ENCODE assay signal across 16 cellular contexts in the genomic region with DNA sequence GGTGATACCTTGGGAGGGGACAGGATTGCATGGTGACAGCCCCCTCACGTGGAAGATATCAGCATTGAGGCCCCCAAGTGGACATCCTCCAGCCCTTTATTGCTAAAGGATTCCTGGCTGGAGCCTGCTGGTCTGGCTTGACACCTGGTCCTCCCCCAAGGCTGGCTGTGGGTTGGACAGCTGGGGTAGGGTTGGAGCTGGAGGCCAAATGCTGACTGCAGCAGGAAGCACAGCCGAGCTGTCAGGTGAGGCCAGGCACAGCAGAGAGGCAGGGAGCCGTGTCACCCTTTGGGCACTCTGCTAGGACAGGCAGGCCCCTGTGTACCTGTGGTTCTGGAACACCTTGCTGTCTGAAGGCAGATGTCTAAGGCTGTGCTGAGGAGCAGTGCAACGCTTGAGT.
A peak's percentile ranks its signal among the peaks of the same experiment; 100 is the strongest.
DNase-seq lines count a peak whose midpoint lies in the region; ATAC-seq lines count a peak whose summit lies in the region.
"Had no signal": no experiment of that assay in that cellular context is flagged by ENCODE, and none has a peak within 500 bp of the region (broad histone marks: within the 10 kb centered on the region; RNA-seq: fewer than 3 reads in every experiment).

No MANE protein-coding gene starts in this region.

- H3K4me1 Mint-ChIP-seq in stimulated activated memory B cell treated with anti-CD40 and anti-IgM and Interleukin-4, amounts not matched to agents 10 μg/mL and 1 μg/mL and 100 μg/mL, for 72 hours = peaks cover 43% of the 10 kb centered on the region
- H3K4me1 Mint-ChIP-seq: activated naive CD4-positive, alpha-beta T cell treated with anti-CD3 and anti-CD28 coated beads, Interleukin-2, amount 50 U/mL, for 24 hours had no signal

- H3K4me3 Mint-ChIP-seq in stimulated activated memory B cell treated with anti-CD40 and anti-IgM and Interleukin-4, amounts not matched to agents 10 μg/mL and 1 μg/mL and 100 μg/mL, for 72 hours = no peak overlapping the region

- peak overlapping the region; percentile 97 for H3K27ac Mint-ChIP-seq in stimulated activated memory B cell treated with anti-CD40 and anti-IgM and Interleukin-4, amounts not matched to agents 10 μg/mL and 1 μg/mL and 100 μg/mL, for 72 hours

- H3K9me3 Mint-ChIP-seq in stimulated activated memory B cell treated with anti-CD40 and anti-IgM and Interleukin-4, amounts not matched to agents 10 μg/mL and 1 μg/mL and 100 μg/mL, for 72 hours = no peaks in the 10 kb centered on the region
- H3K9me3 Mint-ChIP-seq: activated naive CD4-positive, alpha-beta T cell treated with anti-CD3 and anti-CD28 coated beads, Interleukin-2, amount 50 U/mL, for 24 hours had no signal

- H3K36me3 Mint-ChIP-seq in stimulated activated memory B cell treated with anti-CD40 and anti-IgM and Interleukin-4, amounts not matched to agents 10 μg/mL and 1 μg/mL and 100 μg/mL, for 72 hours = peaks cover 9% of the 10 kb centered on the region
- H3K36me3 Mint-ChIP-seq: activated naive CD4-positive, alpha-beta T cell treated with anti-CD3 and anti-CD28 coated beads, Interleukin-2, amount 50 U/mL, for 24 hours had no signal

- no peaks in the 10 kb centered on the region for H3K27me3 Mint-ChIP-seq in stimulated activated memory B cell treated with anti-CD40 and anti-IgM and Interleukin-4, amounts not matched to agents 10 μg/mL and 1 μg/mL and 100 μg/mL, for 72 hours
- H3K27me3 Mint-ChIP-seq: activated naive CD4-positive, alpha-beta T cell treated with anti-CD3 and anti-CD28 coated beads, Interleukin-2, amount 50 U/mL, for 24 hours; progenitor cell of endocrine pancreas had no signal

- no peak for ATAC-seq in stimulated activated memory B cell treated with anti-CD40 and anti-IgM and Interleukin-4, amounts not matched to agents 10 μg/mL and 1 μg/mL and 100 μg/mL, for 72 hours

- peak; percentile 43 for DNase-seq in DMS53 (lab: John Stamatoyannopoulos, UW)
- no peak for DNase-seq in DMS53 treated with DMSO at 0.1 percent for 48 hours (lab: John Stamatoyannopoulos, UW; ENCODE audit: unreplicated experiment)
- DNase-seq in RPMI8226 = peak; percentile 94
- DNase-seq in kidney tubule cell (ENCODE audit: low spot score) = peak; percentile 39
- no peak for DNase-seq in CD1c-positive myeloid dendritic cell (ENCODE audit: extremely low spot score)
- DNase-seq in AG20443 (ENCODE audit: low spot score) = no peak
- DNase-seq in DMS114 treated with DMSO at 0.1 percent for 48 hours (lab: John Stamatoyannopoulos, UW; ENCODE audit: unreplicated experiment) = no peak
- DNase-seq: 8988T; activated CD4-positive, alpha-beta T cell treated with anti-CD3 and anti-CD28 coated beads, Interleukin-2, amount 50 U/mL, for 1 hour; left ventricle myocardium inferior; NCI-H1694 treated with DMSO at 0.1 percent for 48 hours; NCI-H446 treated with DMSO at 0.1 percent for 48 hours; stimulated activated naive CD4-positive, alpha-beta T cell treated with Interleukin-2 at 50 U/mL for 16 hours had no signal

Comparison
In these comparisons a context has a peak if more than half of its experiments do, and no peak if none do; other contexts are left out.
1. DNase-seq: peak in DMS53 (single experiment), RPMI8226 (single experiment) and kidney tubule cell (single experiment); none in DMS53 treated with DMSO at 0.1 percent for 48 hours (single experiment), CD1c-positive myeloid dendritic cell (single experiment), AG20443 (single experiment) and DMS114 treated with DMSO at 0.1 percent for 48 hours (single experiment).